In the genomic region with DNA sequence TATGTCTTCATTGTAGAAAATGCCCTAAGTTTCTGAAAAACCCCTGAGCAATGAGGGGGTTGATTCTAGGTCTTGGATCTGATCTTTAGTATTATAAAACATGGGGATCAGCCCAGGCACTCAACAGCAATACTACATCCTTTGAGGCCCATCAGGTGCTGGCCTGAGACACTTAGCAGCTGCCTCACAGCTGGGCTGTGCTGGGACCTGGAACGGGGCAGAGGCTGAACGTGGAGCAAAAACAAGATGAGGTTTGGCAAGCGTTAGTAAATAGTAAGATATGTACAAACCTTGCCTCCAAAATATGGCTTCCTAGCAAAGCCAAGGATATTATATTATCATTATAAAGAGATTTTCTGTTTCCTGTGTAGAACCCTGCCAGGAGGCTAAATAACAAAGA, we compare ENCODE assay signal across 33 cellular contexts.
"Had no signal": no experiment of that assay in that cellular context is flagged by ENCODE, and none has a peak within 500 bp of the region (broad histone marks: within the 10 kb centered on the region; RNA-seq: fewer than 3 reads in every experiment).

No MANE protein-coding gene starts in this region.

- H3K27ac ChIP-seq: ascending aorta, cardiac muscle cell, PC-9, RWPE1, SJSA1 had no signal

- DNase-seq: activated CD4-positive, alpha-beta T cell treated with anti-CD3 and anti-CD28 coated beads, Interleukin-2, amount 10 ng/mL, durations not matched to agents 24 days and 14 days; activated CD4-positive, alpha-beta T cell treated with anti-CD3 and anti-CD28 coated beads, Interleukin-2, amount 50 U/mL, for 4 hours; activated CD8-positive, alpha-beta T cell treated with anti-CD3 and anti-CD28 coated beads for 36 hours; activated gamma-delta T cell; activated naive CD4-positive, alpha-beta T cell treated with Interleukin-2 at 50 U/mL for 16 hours; activated naive CD8-positive, alpha-beta T cell treated with anti-CD3 and anti-CD28 coated beads, Interleukin-2, amount 10 ng/mL, durations not matched to agents 7 days and 5 days; activated T-cell treated with anti-CD3 and anti-CD28 coated beads, Interleukin-2, amount 50 U/mL, for 24 hours; amygdala; Karpas-422; KBM-7; MG63; MV-4-11; NCI-H1092; NCI-H1436 treated with DMSO at 0.1 percent for 48 hours; NCI-H1694 treated with DMSO at 0.1 percent for 48 hours; NCI-H2029; NCI-H226; NCI-H446 treated with DMSO at 0.1 percent for 48 hours; NCI-H524; NCI-H82; NK-92 treated with Interleukin-12 subunit alpha and Interleukin-12 subunit beta, amount 100 ng/mL, for 24 hours; PC-9; SHP77; SK-N-SH had no signal

- H3K36me3 ChIP-seq: ascending aorta, cardiac muscle cell, MG63, SJSA1 had no signal

- H3K4me1 Mint-ChIP-seq: activated CD4-positive, alpha-beta T cell treated with anti-CD3 and anti-CD28 coated beads, Interleukin-2, amount 10 ng/mL, durations not matched to agents 24 days and 14 days; activated naive CD4-positive, alpha-beta T cell treated with anti-CD3 and anti-CD28 coated beads, Interleukin-2, amount 50 U/mL, for 24 hours; activated naive CD8-positive, alpha-beta T cell treated with anti-CD3 and anti-CD28 coated beads, Interleukin-2, amount 10 ng/mL, durations not matched to agents 7 days and 5 days had no signal

- H3K9me3 ChIP-seq: MG63, SJSA1 had no signal

- H3K4me1 ChIP-seq: ascending aorta, SJSA1 had no signal

- H3K27me3 Mint-ChIP-seq: activated naive CD4-positive, alpha-beta T cell treated with anti-CD3 and anti-CD28 coated beads, Interleukin-2, amount 50 U/mL, for 24 hours; activated T-cell treated with anti-CD3 and anti-CD28 coated beads, Interleukin-2, amount 50 U/mL, for 24 hours had no signal

- H3K4me3 Mint-ChIP-seq: activated CD4-positive, alpha-beta T cell treated with anti-CD3 and anti-CD28 coated beads, Interleukin-2, amount 10 ng/mL, durations not matched to agents 24 days and 14 days; activated CD8-positive, alpha-beta T cell treated with anti-CD3 and anti-CD28 coated beads for 36 hours; activated naive CD4-positive, alpha-beta T cell treated with anti-CD3 and anti-CD28 coated beads, Interleukin-2, amount 50 U/mL, for 24 hours; activated naive CD8-positive, alpha-beta T cell treated with anti-CD3 and anti-CD28 coated beads, Interleukin-2, amount 10 ng/mL, durations not matched to agents 7 days and 5 days; activated T-cell treated with anti-CD3 and anti-CD28 coated beads, Interleukin-2, amount 50 U/mL, for 24 hours; IgD-negative memory B cell; T-helper 1 cell treated with Interleukin-12 subunit alpha and Interleukin-12 subunit beta and Interleukin-4 antibody, amounts not matched to agents 30 μg/mL and 1 μg/mL, for 36 hours; T-helper 2 cell treated with Interferon-gamma antibody and Interleukin-4, amounts not matched to agents 5 μg/mL and 100 μg/mL, for 36 hours had no signal

- H3K9me3 Mint-ChIP-seq: activated T-helper 2 cell treated with anti-CD3 and anti-CD28 coated beads, Interferon-gamma antibody, Interleukin-2, Interleukin-4, amounts not matched to agents 10 μg/mL and 5 μg/mL and 100 μg/mL, durations not matched to agents 14 hours and 24 hours and 36 hours had no signal

- H3K27me3 ChIP-seq: ascending aorta, cardiac muscle cell, MG63 had no signal

- H3K27ac Mint-ChIP-seq: activated CD4-positive, alpha-beta T cell treated with anti-CD3 and anti-CD28 coated beads, Interleukin-2, amount 10 ng/mL, durations not matched to agents 24 days and 14 days; activated CD8-positive, alpha-beta T cell treated with anti-CD3 and anti-CD28 coated beads for 36 hours; activated naive CD4-positive, alpha-beta T cell treated with anti-CD3 and anti-CD28 coated beads, Interleukin-2, amount 50 U/mL, for 24 hours; activated naive CD8-positive, alpha-beta T cell treated with anti-CD3 and anti-CD28 coated beads, Interleukin-2, amount 10 ng/mL, durations not matched to agents 7 days and 5 days; activated T-cell treated with anti-CD3 and anti-CD28 coated beads, Interleukin-2, amount 50 U/mL, for 24 hours; activated T-helper 2 cell treated with anti-CD3 and anti-CD28 coated beads, Interferon-gamma antibody, Interleukin-2, Interleukin-4, amounts not matched to agents 10 μg/mL and 5 μg/mL and 100 μg/mL, durations not matched to agents 14 hours and 24 hours and 36 hours; IgD-negative memory B cell; T-helper 1 cell treated with Interleukin-12 subunit alpha and Interleukin-12 subunit beta and Interleukin-4 antibody, amounts not matched to agents 30 μg/mL and 1 μg/mL, for 36 hours; T-helper 2 cell treated with Interferon-gamma antibody and Interleukin-4, amounts not matched to agents 5 μg/mL and 100 μg/mL, for 36 hours had no signal

- H3K4me3 ChIP-seq: ascending aorta, cardiac muscle cell, MG63, PC-9, SJSA1 had no signal

- H3K36me3 Mint-ChIP-seq: activated naive CD4-positive, alpha-beta T cell treated with anti-CD3 and anti-CD28 coated beads, Interleukin-2, amount 50 U/mL, for 24 hours; activated naive CD8-positive, alpha-beta T cell treated with anti-CD3 and anti-CD28 coated beads, Interleukin-2, amount 10 ng/mL, durations not matched to agents 7 days and 5 days had no signal

- ATAC-seq: activated CD8-positive, alpha-beta T cell treated with anti-CD3 and anti-CD28 coated beads for 36 hours had no signal
